Comparison of ENCODE assay signal across 8 cellular contexts in the genomic region with DNA sequence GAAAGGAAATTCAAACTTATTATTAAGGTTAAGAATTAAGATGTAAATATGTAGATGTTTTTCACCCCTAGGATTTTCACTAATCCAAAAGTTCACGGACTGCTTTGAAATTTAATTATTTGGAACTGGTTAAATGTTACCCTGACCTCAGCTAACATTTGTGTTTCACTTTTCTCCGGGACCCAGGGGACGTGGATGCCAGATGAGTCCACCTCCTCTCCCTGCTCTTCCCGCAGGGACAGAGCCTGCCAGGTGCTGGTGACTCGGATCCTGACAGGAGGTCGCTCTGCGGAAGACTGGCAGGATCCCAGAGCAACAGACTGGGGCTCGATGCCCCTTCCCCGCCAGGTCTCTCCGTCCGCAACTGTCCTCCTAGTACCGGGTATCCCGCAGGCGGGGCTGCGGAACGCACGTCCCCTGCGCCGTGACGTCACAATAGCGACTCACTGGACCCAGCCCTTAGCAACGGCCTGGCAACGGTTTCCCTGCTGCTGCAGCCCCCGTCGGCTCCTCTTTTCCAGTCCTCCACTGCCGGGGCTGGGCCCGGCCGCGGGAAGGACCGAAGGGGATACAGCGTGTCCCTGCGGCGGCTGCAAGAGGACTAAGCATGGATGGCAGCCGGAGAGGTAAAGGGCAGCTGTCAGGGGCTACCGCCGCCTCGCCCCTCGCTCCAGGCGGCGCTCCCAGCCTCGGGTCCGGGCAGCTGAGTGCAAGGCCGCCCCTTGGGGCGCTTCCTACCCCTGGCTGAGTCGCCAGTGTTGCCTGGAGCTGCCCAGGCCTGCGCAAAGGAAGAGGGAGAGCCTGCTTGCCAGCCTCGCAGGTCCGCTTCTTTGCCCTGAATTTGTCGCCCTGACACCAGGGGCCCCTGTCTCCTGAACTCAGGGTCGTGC. TPM values are rescaled to one million over a fixed set of nuclear protein-coding genes. Genes with fewer than 3 reads are reported as not detected.
DNase-seq lines count a peak whose midpoint lies in the region; ATAC-seq and TF ChIP-seq lines count a peak whose summit lies in the region.

A gene with protein sequence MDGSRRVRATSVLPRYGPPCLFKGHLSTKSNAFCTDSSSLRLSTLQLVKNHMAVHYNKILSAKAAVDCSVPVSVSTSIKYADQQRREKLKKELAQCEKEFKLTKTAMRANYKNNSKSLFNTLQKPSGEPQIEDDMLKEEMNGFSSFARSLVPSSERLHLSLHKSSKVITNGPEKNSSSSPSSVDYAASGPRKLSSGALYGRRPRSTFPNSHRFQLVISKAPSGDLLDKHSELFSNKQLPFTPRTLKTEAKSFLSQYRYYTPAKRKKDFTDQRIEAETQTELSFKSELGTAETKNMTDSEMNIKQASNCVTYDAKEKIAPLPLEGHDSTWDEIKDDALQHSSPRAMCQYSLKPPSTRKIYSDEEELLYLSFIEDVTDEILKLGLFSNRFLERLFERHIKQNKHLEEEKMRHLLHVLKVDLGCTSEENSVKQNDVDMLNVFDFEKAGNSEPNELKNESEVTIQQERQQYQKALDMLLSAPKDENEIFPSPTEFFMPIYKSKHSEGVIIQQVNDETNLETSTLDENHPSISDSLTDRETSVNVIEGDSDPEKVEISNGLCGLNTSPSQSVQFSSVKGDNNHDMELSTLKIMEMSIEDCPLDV (plus strand): TSS at position 446 of the 890 bp plus-strand sequence. CDS start 162 bp downstream, at position 608.

- H3K36me3 ChIP-seq in A673 (ENCODE audit: insufficient read depth, low read length, poor library complexity, severe bottlenecking) (no peaks in the 10 kb centered on the region), mammary epithelial cell (ENCODE audit: insufficient read depth, low read length) (no peaks in the 10 kb centered on the region), skeletal muscle satellite cell (ENCODE audit: insufficient read depth, low read length) (no peaks in the 10 kb centered on the region)

- dilution Hi-C loops in mammary epithelial cell (cut with HindIII; ENCODE audit: low sequenced_read_pairs): no loop called here

- TF ChIP-seq CTCF in A673 (conservative IDR thresholded peaks at IDR 0.05; ENCODE audit: low read depth, low read length) (no peak), VCaP (conservative IDR thresholded peaks at IDR 0.05) (no peak), mammary epithelial cell (conservative IDR thresholded peaks at IDR 0.05 in 1 of 2, IDR thresholded peaks at IDR 0.05 in 1 of 2; ENCODE audit: extremely low read depth in 1 of 2, insufficient read depth in 1 of 2, low read depth in 1 of 2, low read length in 2 of 2) (no peak)

- H3K27ac ChIP-seq in A673 (ENCODE audit: low read depth, low read length, poor library complexity, severe bottlenecking): peak within 1 kb of the TSS; percentile 48
- H3K27ac ChIP-seq in VCaP: peak within 1 kb of the TSS; percentile 70
- peak within 1 kb of the TSS; percentile 70 for H3K27ac ChIP-seq in mammary epithelial cell (ENCODE audit: insufficient read depth, low read depth, low read length)

- peak; percentile 100 for ATAC-seq in HG03064 (IDR thresholded peaks at IDR 0.05; ENCODE audit: low read depth, unreplicated experiment)

- in situ Hi-C loops in mammary epithelial cell (cut with MboI; ENCODE audit: low sequenced_read_pairs in 2 of 2): loop anchor here in 1 of 2 donors (25.0 kb wide), 1 partner anchor 198 kb away; no protein-coding TSS in a partner anchor

- POLR2A ChIA-PET in A673 (lab: Charles Lee; ENCODE audit: low non-redundant PET): no interaction called here

- H3K79me2 ChIP-seq in mammary epithelial cell (ENCODE audit: insufficient read depth, low read length): peaks cover 4% of the 10 kb centered on the region

- TF ChIP-seq POLR2A in GM18526 (IDR thresholded peaks at IDR 0.05; ENCODE audit: extremely low read depth, insufficient read length): peak; percentile 65

- H3K9ac ChIP-seq in mammary epithelial cell (ENCODE audit: insufficient read depth, low read length) (peak within 1 kb of the TSS; percentile 80), skeletal muscle satellite cell (ENCODE audit: low read depth, low read length) (peak within 1 kb of the TSS; percentile 82)

- peak within 1 kb of the TSS; percentile 98 for H2AFZ ChIP-seq in mammary epithelial cell (ENCODE audit: low read depth, low read length)

- H3K4me2 ChIP-seq in mammary epithelial cell (ENCODE audit: insufficient read depth, low read depth, low read length) (peak within 1 kb of the TSS; percentile 90), skeletal muscle satellite cell (ENCODE audit: low read length) (peak within 1 kb of the TSS; percentile 96)

- CTCF ChIA-PET in A673 (lab: Charles Lee): interaction anchor here (1.6 kb wide), 1 partner anchor 196 kb away, joined by 5 read pairs; no protein-coding TSS in a partner anchor
- CTCF ChIA-PET in mammary epithelial cell (lab: Charles Lee; ENCODE audit: low non-redundant PET): interaction anchor here (0.5 to 0.6 kb wide), 2 partner anchors 196 kb away, joined by 3 read pairs; no protein-coding TSS in a partner anchor

- peak; percentile 92 for DNase-seq in A673 (ENCODE audit: low spot score)
- DNase-seq in NCI-H2107 (lab: John Stamatoyannopoulos, UW): peak; percentile 97
- DNase-seq in mammary epithelial cell: peak; percentile 81

- BruUV-seq in A673 (replicated peaks; lab: Mats Ljungman, UMichigan) (no TSS peak), mammary epithelial cell (replicated peaks; lab: Mats Ljungman, UMichigan) (TSS peak; percentile 30)

- intact Hi-C loops in A673 (cut with micrococcal nuclease; ENCODE audit: unreplicated experiment): no loop called here
- intact Hi-C loops in mammary epithelial cell (cut with micrococcal nuclease): loop anchor here (2.0 to 10.0 kb wide), 4 partner anchors 167 to 441 kb away; a partner anchor contains a TSS

- H3K27me3 ChIP-seq in A673 (replicated peaks; ENCODE audit: insufficient read depth, low read depth, low read length, poor library complexity): peaks cover 12% of the 10 kb centered on the region
- H3K27me3 ChIP-seq in mammary epithelial cell (ENCODE audit: insufficient read depth, low read length): peaks cover 2% of the 10 kb centered on the region
- no peaks in the 10 kb centered on the region for H3K27me3 ChIP-seq in skeletal muscle satellite cell (ENCODE audit: control insufficient read depth, insufficient read depth, low read length)

- H4K20me1 ChIP-seq in mammary epithelial cell (ENCODE audit: insufficient read depth, low read length): no peaks in the 10 kb centered on the region

- H3K4me3 ChIP-seq in A673 (ENCODE audit: low read depth, low read length, poor library complexity, severe bottlenecking) (peak within 1 kb of the TSS; percentile 79), mammary epithelial cell (replicated peaks in 1 of 3; ENCODE audit: insufficient read depth in 1 of 3, low read depth in 2 of 3, low read length in 3 of 3) (peak within 1 kb of the TSS; percentile 83 to 93 (median 86)), iPS-18c (ENCODE audit: insufficient read depth, low read depth, low read length) (peak within 1 kb of the TSS; percentile 67), skeletal muscle satellite cell (ENCODE audit: low read length) (peak within 1 kb of the TSS; percentile 85)

- peaks cover 12% of the 10 kb centered on the region for H3K4me1 ChIP-seq in A673 (ENCODE audit: insufficient read depth, low read length, poor library complexity, severe bottlenecking)
- H3K4me1 ChIP-seq in mammary epithelial cell (ENCODE audit: insufficient read depth, low read length): peaks cover 11% of the 10 kb centered on the region
- peaks cover 6% of the 10 kb centered on the region for H3K4me1 ChIP-seq in skeletal muscle satellite cell (ENCODE audit: control insufficient read depth, insufficient read depth, low read length)

- no peaks in the 10 kb centered on the region for H3K9me3 ChIP-seq in A673 (ENCODE audit: low read depth, low read length, poor library complexity, severe bottlenecking)
- no peaks in the 10 kb centered on the region for H3K9me3 ChIP-seq in mammary epithelial cell (replicated peaks; ENCODE audit: insufficient read depth, low read length)
- no peaks in the 10 kb centered on the region for H3K9me3 ChIP-seq in iPS-18c (ENCODE audit: control insufficient read depth, insufficient read depth, low read length)
- no peaks in the 10 kb centered on the region for H3K9me3 ChIP-seq in skeletal muscle satellite cell (replicated peaks; ENCODE audit: low read length)

- 6% methylated on average over 30 of the region's 50 CpGs for WGBS in mammary epithelial cell (ENCODE audit: low coverage, missing lambda C conversion rate)

RNA-seq across cellular contexts. Expression of the gene that starts here (rescaled TPM):
- total RNA-seq in A673 (2021) (5.2 and 6.2 TPM in 2 replicates), mammary epithelial cell (10 to 100 TPM in 1 of 2 donors, 1 to 10 TPM in 1; 7.8 to 16.0 TPM)
- polyA plus RNA-seq in mammary epithelial cell: 4.5 TPM
- 15.5 TPM for polyA minus RNA-seq in mammary epithelial cell
- 8.4 and 10.5 TPM in 2 replicates for total RNA-seq in skeletal muscle satellite cell (2012; rRNA removed)

Comparison
In these comparisons a context has a peak if more than half of its experiments do, and no peak if none do; other contexts are left out.
1. Peak in every context shown above with its lines: DNase-seq, ATAC-seq, H3K4me3 ChIP-seq and H3K27ac ChIP-seq.